1 cellular context compared by ENCODE assay signal in the genomic region with DNA sequence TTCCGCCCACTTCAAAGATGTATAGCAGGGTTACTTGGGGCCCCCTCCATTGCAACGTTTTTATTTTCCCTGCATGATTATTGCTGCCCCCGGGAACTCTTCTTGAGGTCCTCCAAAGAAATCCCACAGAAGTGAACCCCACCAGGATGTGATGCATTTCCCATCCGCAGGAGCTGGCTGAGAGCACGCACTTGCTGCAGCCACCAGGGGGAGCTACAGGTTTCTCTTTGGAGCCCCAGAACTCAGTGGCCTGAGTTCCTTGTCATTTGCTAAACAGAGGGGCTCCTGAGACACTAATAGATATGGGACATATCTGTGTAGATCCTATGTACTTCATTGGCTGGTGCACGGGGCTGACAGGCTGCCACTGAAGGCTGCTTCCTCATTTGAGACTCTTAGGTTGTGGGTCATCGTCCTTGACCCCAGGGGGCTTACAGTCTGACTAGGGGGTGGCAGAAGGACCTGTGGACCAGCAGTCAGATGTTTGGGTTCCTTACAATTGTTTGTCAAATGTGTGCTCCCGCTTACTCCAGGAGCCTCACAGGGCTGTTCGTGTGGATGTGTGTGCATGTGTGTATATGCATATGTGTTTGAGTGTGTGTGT.
TF ChIP-seq lines count a peak whose summit lies in the region.

No MANE protein-coding gene starts in this region.

TF ChIP-seq in GM23338, 12 proteins besides CTCF, POLR2A, EP300 and RAD21 (continued from another document):
- TF ChIP-seq ZNF462 (CRISPR knock-in tag; IDR thresholded peaks at IDR 0.05) (no peak), NANOG (IDR thresholded peaks at IDR 0.05; ENCODE audit: borderline replicate concordance) (no peak), JUNB (IDR thresholded peaks at IDR 0.05; ENCODE audit: unreplicated experiment) (no peak), EZH2phosphoT487 (IDR thresholded peaks at IDR 0.05; ENCODE audit: unreplicated experiment) (no peak), ZNF331 (CRISPR knock-in tag; IDR thresholded peaks at IDR 0.05; ENCODE audit: low read depth) (no peak), STAT1 (IDR thresholded peaks at IDR 0.05; ENCODE audit: unreplicated experiment) (no peak), POLR2AphosphoS5 (IDR thresholded peaks at IDR 0.05; ENCODE audit: low read depth) (no peak), ZNF114 (CRISPR knock-in tag; IDR thresholded peaks at IDR 0.05) (no peak)
- TF ChIP-seq, protein P1, sequence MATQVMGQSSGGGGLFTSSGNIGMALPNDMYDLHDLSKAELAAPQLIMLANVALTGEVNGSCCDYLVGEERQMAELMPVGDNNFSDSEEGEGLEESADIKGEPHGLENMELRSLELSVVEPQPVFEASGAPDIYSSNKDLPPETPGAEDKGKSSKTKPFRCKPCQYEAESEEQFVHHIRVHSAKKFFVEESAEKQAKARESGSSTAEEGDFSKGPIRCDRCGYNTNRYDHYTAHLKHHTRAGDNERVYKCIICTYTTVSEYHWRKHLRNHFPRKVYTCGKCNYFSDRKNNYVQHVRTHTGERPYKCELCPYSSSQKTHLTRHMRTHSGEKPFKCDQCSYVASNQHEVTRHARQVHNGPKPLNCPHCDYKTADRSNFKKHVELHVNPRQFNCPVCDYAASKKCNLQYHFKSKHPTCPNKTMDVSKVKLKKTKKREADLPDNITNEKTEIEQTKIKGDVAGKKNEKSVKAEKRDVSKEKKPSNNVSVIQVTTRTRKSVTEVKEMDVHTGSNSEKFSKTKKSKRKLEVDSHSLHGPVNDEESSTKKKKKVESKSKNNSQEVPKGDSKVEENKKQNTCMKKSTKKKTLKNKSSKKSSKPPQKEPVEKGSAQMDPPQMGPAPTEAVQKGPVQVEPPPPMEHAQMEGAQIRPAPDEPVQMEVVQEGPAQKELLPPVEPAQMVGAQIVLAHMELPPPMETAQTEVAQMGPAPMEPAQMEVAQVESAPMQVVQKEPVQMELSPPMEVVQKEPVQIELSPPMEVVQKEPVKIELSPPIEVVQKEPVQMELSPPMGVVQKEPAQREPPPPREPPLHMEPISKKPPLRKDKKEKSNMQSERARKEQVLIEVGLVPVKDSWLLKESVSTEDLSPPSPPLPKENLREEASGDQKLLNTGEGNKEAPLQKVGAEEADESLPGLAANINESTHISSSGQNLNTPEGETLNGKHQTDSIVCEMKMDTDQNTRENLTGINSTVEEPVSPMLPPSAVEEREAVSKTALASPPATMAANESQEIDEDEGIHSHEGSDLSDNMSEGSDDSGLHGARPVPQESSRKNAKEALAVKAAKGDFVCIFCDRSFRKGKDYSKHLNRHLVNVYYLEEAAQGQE (IDR thresholded peaks at IDR 0.05; ENCODE audit: unreplicated experiment): no peak
